1 cellular context compared by ENCODE assay signal in genomic region chr13:31846182-31846938, GRCh38.
TF ChIP-seq lines count a peak whose summit lies in the region.

No MANE protein-coding gene starts in this region.

TF ChIP-seq in K562, 482 proteins besides CTCF, POLR2A, EP300 and RAD21 (continued from another document):
- TF ChIP-seq THRB (CRISPR knock-in tag; conservative IDR thresholded peaks at IDR 0.05): no peak
- no peak for TF ChIP-seq ZFP36 (IDR thresholded peaks at IDR 0.05; ENCODE audit: low read depth, low read length, partially characterized antibody)
- TF ChIP-seq TRIM24 (IDR thresholded peaks at IDR 0.05): no peak
- no peak for TF ChIP-seq TCF3 (CRISPR knock-in tag; IDR thresholded peaks at IDR 0.05)
